ENCODE assay signal across 13 cellular contexts in the genomic region with DNA sequence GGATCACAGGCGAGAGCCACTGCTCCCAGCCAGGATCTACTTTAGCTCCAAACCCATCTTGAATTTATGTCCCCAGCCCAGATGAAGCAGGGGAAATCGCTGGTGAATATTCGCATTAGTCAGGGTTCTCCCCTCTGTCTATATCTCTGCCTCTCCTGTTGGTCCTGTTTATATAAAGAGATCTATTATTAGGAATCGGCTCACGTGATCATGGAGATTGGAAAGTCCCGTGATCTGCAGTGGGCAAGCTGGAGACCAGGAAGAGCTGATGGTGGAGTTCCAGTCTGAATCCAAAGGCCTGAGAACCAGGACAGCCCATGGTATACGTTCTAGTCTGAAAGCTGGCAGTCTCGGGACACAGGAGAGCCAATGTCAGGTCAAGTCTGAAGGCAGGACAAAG.
DNase-seq lines count a peak whose midpoint lies in the region; ATAC-seq and TF ChIP-seq lines count a peak whose summit lies in the region.
"Had no signal": no experiment of that assay in that cellular context is flagged by ENCODE, and none has a peak within 500 bp of the region (broad histone marks: within the 10 kb centered on the region; RNA-seq: fewer than 3 reads in every experiment).

No MANE protein-coding gene starts in this region.

- H3K9ac ChIP-seq in H9 (ENCODE audit: extremely low read depth, insufficient read length, low read length) = no peak overlapping the region
- H3K9ac ChIP-seq: BLaER1 treated with 17β-estradiol and CSF1 and Interleukin-3, amounts not matched to agents 10 nM and 100 nM; GM23248 had no signal

- peaks cover 5% of the 10 kb centered on the region for H3K4me1 Mint-ChIP-seq in activated naive CD4-positive, alpha-beta T cell treated with anti-CD3 and anti-CD28 coated beads, Interleukin-2, amount 10 ng/mL, durations not matched to agents 7 days and 5 days
- peaks cover 0 to 4% of the 10 kb centered on the region in 2 experiments; a peak in 2 of 4 replicates for H3K4me1 Mint-ChIP-seq in H9

- H3K27me3 ChIP-seq in H9 (ENCODE audit: insufficient read depth, low read length) = peaks cover 1% of the 10 kb centered on the region; the same call in 1 of the 2 replicates

- no peak overlapping the region for H3K4me3 Mint-ChIP-seq in activated naive CD4-positive, alpha-beta T cell treated with anti-CD3 and anti-CD28 coated beads, Interleukin-2, amount 10 ng/mL, durations not matched to agents 7 days and 5 days
- no peak overlapping the region for H3K4me3 Mint-ChIP-seq in H9
- H3K4me3 Mint-ChIP-seq: CD4-positive, CD25-positive, alpha-beta regulatory T cell had no signal

- no CpG with 5 or more reads among the region's 8 CpGs for WGBS in H9 (ENCODE audit: extremely low coverage, insufficient read length, low lambda C conversion rate)

- H3K4me2 ChIP-seq in H9 (ENCODE audit: insufficient read depth, insufficient read length, low read length) = no peak overlapping the region
- H3K4me2 ChIP-seq: BLaER1 treated with 17β-estradiol and CSF1 and Interleukin-3, amounts not matched to agents 10 nM and 100 nM had no signal

- DNase-seq in activated naive CD4-positive, alpha-beta T cell treated with anti-CD3 and anti-CD28 coated beads, Interleukin-2, amount 10 ng/mL, durations not matched to agents 7 days and 5 days = peak; percentile 15
- DNase-seq in activated naive CD4-positive, alpha-beta T cell treated with Interleukin-2 at 50 U/mL for 16 hours = no peak
- DNase-seq in H9 (peak; percentile 18), foreskin melanocyte (peak; percentile 21), omental fat pad (ENCODE audit: low spot score) (no peak), NOMO-1 treated with dmso at 0.1 percent for 144 hours (lab: John Stamatoyannopoulos, UW; ENCODE audit: unreplicated experiment) (no peak)
- DNase-seq: ACHN; CD4-positive, CD25-positive, alpha-beta regulatory T cell; DMS53; GF-D8; GM23248 had no signal

- no peaks in the 10 kb centered on the region for H3K9me3 ChIP-seq in H9 (ENCODE audit: control insufficient read depth, low read depth, low read length)

- no peak overlapping the region for H2AK5ac ChIP-seq in H9 (ENCODE audit: insufficient read length, low read length)

- peak; percentile 6 for ATAC-seq in omental fat pad (ENCODE audit: low FRiP score)
- no peak for ATAC-seq in GM19467 (IDR thresholded peaks at IDR 0.05; ENCODE audit: unreplicated experiment)

- H3K4me1 ChIP-seq in H9 (ENCODE audit: insufficient read depth, low read length) = no peaks in the 10 kb centered on the region

- no peak overlapping the region for H3K14ac ChIP-seq in H9 (ENCODE audit: insufficient read depth, low read length)

- CTCF ChIA-PET in activated naive CD4-positive, alpha-beta T cell treated with anti-CD3 and anti-CD28 coated beads, Interleukin-2, amount 10 ng/mL, durations not matched to agents 7 days and 5 days (lab: Charles Lee) = interaction anchor here (0.8 kb wide), 1 partner anchor 19 kb away, joined by 3 read pairs; no protein-coding TSS in a partner anchor

- H3K27me3 Mint-ChIP-seq in activated naive CD4-positive, alpha-beta T cell treated with anti-CD3 and anti-CD28 coated beads, Interleukin-2, amount 10 ng/mL, durations not matched to agents 7 days and 5 days = peaks cover 61% of the 10 kb centered on the region
- H3K27me3 Mint-ChIP-seq in H9 (ENCODE audit: low read depth) = peaks cover 42% of the 10 kb centered on the region

- H4K8ac ChIP-seq in H9 (replicated peaks; ENCODE audit: insufficient read length, low read depth, low read length) = no peak overlapping the region

- peaks cover 2% of the 10 kb centered on the region for H3K23me2 ChIP-seq in H9 (ENCODE audit: insufficient read length, low read depth, low read length, poor library complexity, severe bottlenecking)

- no peak overlapping the region for H3K23ac ChIP-seq in H9 (ENCODE audit: insufficient read length, low read depth, low read length)

- no peak overlapping the region for H3K27ac Mint-ChIP-seq in activated naive CD4-positive, alpha-beta T cell treated with anti-CD3 and anti-CD28 coated beads, Interleukin-2, amount 10 ng/mL, durations not matched to agents 7 days and 5 days
- H3K27ac Mint-ChIP-seq in H9 = no peak overlapping the region; a peak in 1 of 7 replicates
- H3K27ac Mint-ChIP-seq: CD4-positive, CD25-positive, alpha-beta regulatory T cell had no signal

- no peak overlapping the region for H3K56ac ChIP-seq in H9 (ENCODE audit: insufficient read length, low read depth, low read length)

- no peak overlapping the region for H2BK120ac ChIP-seq in H9 (ENCODE audit: low read depth, low read length, poor library complexity, severe bottlenecking)

- no peak overlapping the region for H3K18ac ChIP-seq in H9 (ENCODE audit: insufficient read length, low read depth, low read length)

- H3K79me2 ChIP-seq in H9 (ENCODE audit: insufficient read depth, low read length) = no peaks in the 10 kb centered on the region

- no peak overlapping the region for H2BK5ac ChIP-seq in H9 (ENCODE audit: insufficient read length, low read length)

- H3K79me1 ChIP-seq in H9 (ENCODE audit: insufficient read depth, low read depth, low read length, poor library complexity, severe bottlenecking) = no peaks in the 10 kb centered on the region

- H2BK12ac ChIP-seq in H9 (ENCODE audit: insufficient read length, low read depth, low read length) = no peak overlapping the region

- TF ChIP-seq CTCF in H9 (conservative IDR thresholded peaks at IDR 0.05) = no peak
- TF ChIP-seq CTCF in omental fat pad (IDR thresholded peaks at IDR 0.05) = no peak

- no peak overlapping the region for H3T11ph ChIP-seq in H9 (ENCODE audit: low read length)

- no peaks in the 10 kb centered on the region for H4K20me1 ChIP-seq in H9 (ENCODE audit: control insufficient read depth, insufficient read depth, insufficient read length)
- H4K20me1 ChIP-seq: BLaER1 treated with 17β-estradiol and CSF1 and Interleukin-3, amounts not matched to agents 10 nM and 100 nM had no signal

- no peaks in the 10 kb centered on the region for H3K36me3 Mint-ChIP-seq in activated naive CD4-positive, alpha-beta T cell treated with anti-CD3 and anti-CD28 coated beads, Interleukin-2, amount 10 ng/mL, durations not matched to agents 7 days and 5 days
- peaks cover 8 to 16% (median 11%) of the 10 kb centered on the region in 3 experiments for H3K36me3 Mint-ChIP-seq in H9 (ENCODE audit: insufficient read depth in 1 of 3, low read depth in 3 of 3)
- H3K36me3 Mint-ChIP-seq: CD4-positive, CD25-positive, alpha-beta regulatory T cell had no signal

- H4K5ac ChIP-seq in H9 (ENCODE audit: insufficient read length, low read depth, low read length) = no peak overlapping the region

- H4K91ac ChIP-seq in H9 (ENCODE audit: insufficient read length, low read depth, low read length) = no peak overlapping the region

- no peak overlapping the region for H2BK20ac ChIP-seq in H9 (ENCODE audit: low read depth, low read length, poor library complexity, severe bottlenecking)

- no peak overlapping the region for H3K27ac ChIP-seq in H9 (ENCODE audit: insufficient read length, low read depth, low read length)
- H3K27ac ChIP-seq: BLaER1 treated with 17β-estradiol and CSF1 and Interleukin-3, amounts not matched to agents 10 nM and 100 nM; GM23248 had no signal

- no peak overlapping the region for H3K4ac ChIP-seq in H9 (ENCODE audit: low read depth, low read length)

- H2AFZ ChIP-seq in H9 (ENCODE audit: low read length) = no peak overlapping the region
- H2AFZ ChIP-seq: GM23248 had no signal

- no peaks in the 10 kb centered on the region for H3K9me3 Mint-ChIP-seq in activated naive CD4-positive, alpha-beta T cell treated with anti-CD3 and anti-CD28 coated beads, Interleukin-2, amount 10 ng/mL, durations not matched to agents 7 days and 5 days
- H3K9me3 Mint-ChIP-seq in H9 = peaks cover 21 to 31% of the 10 kb centered on the region in 2 experiments
- H3K9me3 Mint-ChIP-seq: CD4-positive, CD25-positive, alpha-beta regulatory T cell had no signal

- no peak overlapping the region for H2BK15ac ChIP-seq in H9 (ENCODE audit: low read depth, low read length)

Comparison
In these comparisons a context has a peak if more than half of its experiments do, and no peak if none do; other contexts are left out.
1. DNase-seq: peak in activated naive CD4-positive, alpha-beta T cell treated with anti-CD3 and anti-CD28 coated beads, Interleukin-2, amount 10 ng/mL, durations not matched to agents 7 days and 5 days (single experiment), H9 (single experiment) and foreskin melanocyte (single experiment); none in activated naive CD4-positive, alpha-beta T cell treated with Interleukin-2 at 50 U/mL for 16 hours (single experiment), omental fat pad (single experiment) and NOMO-1 treated with dmso at 0.1 percent for 144 hours (single experiment).